26 cellular contexts compared by ENCODE assay signal in the genomic region with DNA sequence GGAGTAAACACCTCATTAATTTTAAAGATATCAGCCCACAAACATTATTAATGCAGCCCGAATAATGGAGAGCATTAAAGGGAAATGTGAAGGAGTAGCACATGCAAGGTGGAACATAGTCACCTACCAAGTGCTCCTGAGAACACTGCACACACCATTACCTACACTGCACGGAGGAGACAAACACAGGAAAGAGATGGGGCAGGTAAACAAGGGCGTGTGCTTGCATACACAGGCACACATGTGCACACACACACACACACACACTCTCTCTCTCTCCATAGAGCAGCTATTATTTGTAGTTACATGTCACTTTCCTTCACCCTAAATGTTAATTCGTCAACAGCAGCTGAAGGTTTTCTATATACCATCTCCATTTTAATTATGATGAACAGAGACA. TPM values are rescaled to one million over a fixed set of nuclear protein-coding genes. Genes with fewer than 3 reads are reported as not detected.
DNase-seq lines count a peak whose midpoint lies in the region; ATAC-seq, FAIRE-seq and TF ChIP-seq lines count a peak whose summit lies in the region.
"Had no signal": no experiment of that assay in that cellular context is flagged by ENCODE, and none has a peak within 500 bp of the region (broad histone marks: within the 10 kb centered on the region; RNA-seq: fewer than 3 reads in every experiment).

No MANE protein-coding gene starts in this region.

- no peak overlapping the region for H3K4ac ChIP-seq in H1 (replicated peaks; ENCODE audit: insufficient read length, low read depth, low read length)

- no peaks in the 10 kb centered on the region for H3K79me1 ChIP-seq in H1 (ENCODE audit: low read depth, low read length)

- H3K14ac ChIP-seq in H1 (ENCODE audit: insufficient read length): no peak overlapping the region

- H3K23ac ChIP-seq in H1 (ENCODE audit: insufficient read length): no peak overlapping the region

- H3K27me3 ChIP-seq in CD4-positive, CD25-positive, alpha-beta regulatory T cell (ENCODE audit: control insufficient read depth, insufficient read depth, low read length): no peaks in the 10 kb centered on the region
- no peaks in the 10 kb centered on the region for H3K27me3 ChIP-seq in H1 (replicated peaks in 1 of 4; ENCODE audit: control insufficient read depth in 3 of 4, extremely low read depth in 1 of 4, insufficient read depth in 3 of 4, low read length in 3 of 4)
- H3K27me3 ChIP-seq in Peyer's patch: no peaks in the 10 kb centered on the region
- H3K27me3 ChIP-seq: SJCRH30 had no signal

- no peak overlapping the region for H2BK120ac ChIP-seq in H1 (replicated peaks; ENCODE audit: low read depth, low read length)

- peak overlapping the region; percentile 61; the same call in 1 of the 2 replicates for H2AK5ac ChIP-seq in H1 (ENCODE audit: low read depth, low read length)

- H3K4me1 Mint-ChIP-seq in CD4-positive, CD25-positive, alpha-beta regulatory T cell: peaks cover 6 to 23% (median 14%) of the 10 kb centered on the region in 4 donors

- peak overlapping the region; percentile 1 to 29 (median 23) for H3K27ac Mint-ChIP-seq in CD4-positive, CD25-positive, alpha-beta regulatory T cell
- H3K27ac Mint-ChIP-seq: HFFc6, T-helper 17 cell had no signal

- no peak overlapping the region for H3K18ac ChIP-seq in H1 (ENCODE audit: extremely low read depth, low read length)

- no peak for TF ChIP-seq EP300 in H1 (IDR thresholded peaks at IDR 0.05; ENCODE audit: borderline replicate concordance in 1 of 2, low read depth in 2 of 2, low read length in 2 of 2)

- H3K4me3 Mint-ChIP-seq in CD4-positive, CD25-positive, alpha-beta regulatory T cell: peak overlapping the region in 3 of 4 donors; percentile 47 to 64 (median 60)
- H3K4me3 Mint-ChIP-seq: H9, HFFc6, T-helper 17 cell had no signal

- H3K9me3 ChIP-seq in CD4-positive, CD25-positive, alpha-beta regulatory T cell (ENCODE audit: control insufficient read depth in 2 of 2, low read length in 2 of 2): no peaks in the 10 kb centered on the region
- no peaks in the 10 kb centered on the region for H3K9me3 ChIP-seq in H1 (ENCODE audit: insufficient read depth in 2 of 2, low read depth in 1 of 2, low read length in 1 of 2)
- no peaks in the 10 kb centered on the region for H3K9me3 ChIP-seq in Peyer's patch
- H3K9me3 ChIP-seq: SJCRH30 had no signal

- no peaks in the 10 kb centered on the region for H3K36me3 ChIP-seq in CD4-positive, CD25-positive, alpha-beta regulatory T cell (ENCODE audit: control insufficient read depth, insufficient read depth, low read length)
- no peaks in the 10 kb centered on the region for H3K36me3 ChIP-seq in H1 (ENCODE audit: control insufficient read depth in 2 of 4, insufficient read depth in 4 of 4, low read length in 3 of 4)
- no peaks in the 10 kb centered on the region for H3K36me3 ChIP-seq in Peyer's patch
- H3K36me3 ChIP-seq: SJCRH30 had no signal

- no peak overlapping the region; the same call in 1 of the 2 replicates for H2BK15ac ChIP-seq in H1 (ENCODE audit: low read length)

- H4K5ac ChIP-seq in H1 (ENCODE audit: insufficient read length, low read depth, low read length): no peak overlapping the region

- peak overlapping the region; percentile 72 for H2BK12ac ChIP-seq in H1 (ENCODE audit: low read depth, low read length)

- no peak overlapping the region for H3K4me2 ChIP-seq in H1 (ENCODE audit: insufficient read depth in 1 of 2, low read depth in 2 of 2, low read length in 2 of 2)

- peak in 2 of 3 donors; percentile 17 to 22 for DNase-seq in CD4-positive, CD25-positive, alpha-beta regulatory T cell
- DNase-seq in DMS153 (lab: John Stamatoyannopoulos, UW): peak; percentile 64
- DNase-seq in NCI-H526 treated with DMSO at 0.1 percent for 48 hours (lab: John Stamatoyannopoulos, UW): peak; percentile 47
- no peak for DNase-seq in H1 (ENCODE audit: low read depth in 1 of 2, low spot score in 2 of 2)
- DNase-seq in activated effector memory CD4-positive, alpha-beta T cell treated with Interleukin-2 at 50 U/mL for 16 hours: no peak
- DNase-seq in Peyer's patch: no peak
- no peak for DNase-seq in HuH-7.5 (ENCODE audit: low spot score)
- DNase-seq: EL, GF-D8, H9, HFFc6, KG1, NCI-H1092 treated with DMSO at 0.1 percent for 48 hours, NCI-H1436 treated with DMSO at 0.1 percent for 48 hours, NCI-H1930, NCI-H2171 treated with DMSO at 0.1 percent for 48 hours, NCI-H446 treated with DMSO at 0.1 percent for 48 hours, NCI-H82, SJCRH30, T-helper 17 cell had no signal

- CTCF ChIA-PET in H1 (lab: Charles Lee; ENCODE audit: partially characterized antibody): interaction anchor here (0.9 to 1.4 kb wide), 2 partner anchors 11 to 37 kb away, joined by 3 read pairs; no protein-coding TSS in a partner anchor

- TF ChIP-seq CTCF in H1 (IDR thresholded peaks at IDR 0.05; ENCODE audit: control extremely low read depth in 1 of 3, insufficient read depth in 1 of 3, low read depth in 1 of 3, low read length in 3 of 3) (no peak), Peyer's patch (IDR thresholded peaks at IDR 0.05) (no peak)

- no peak overlapping the region for H3K9ac ChIP-seq in H1 (replicated peaks in 1 of 4; ENCODE audit: extremely low read depth in 1 of 4, low read depth in 3 of 4, low read length in 3 of 4)

- H3K23me2 ChIP-seq in H1 (ENCODE audit: low read depth, low read length): no peaks in the 10 kb centered on the region

- peak overlapping the region; percentile 56; the same call in 1 of the 2 replicates for H2BK20ac ChIP-seq in H1 (ENCODE audit: low read length)

- H3K9me3 Mint-ChIP-seq in CD4-positive, CD25-positive, alpha-beta regulatory T cell: peaks cover 0 to 5% (median 0%) of the 10 kb centered on the region in 7 donors
- H3K9me3 Mint-ChIP-seq: HFFc6 had no signal

- no peaks in the 10 kb centered on the region for H4K20me1 ChIP-seq in H1 (replicated peaks in 1 of 2; ENCODE audit: control insufficient read depth in 1 of 2, insufficient read depth in 2 of 2, low read length in 2 of 2)

- TF ChIP-seq POLR2A in H1 (IDR thresholded peaks at IDR 0.05; ENCODE audit: control extremely low read depth in 1 of 2, low read depth in 2 of 2, low read length in 2 of 2) (no peak), Peyer's patch (IDR thresholded peaks at IDR 0.05) (no peak)

- no peak overlapping the region for H3K27ac ChIP-seq in CD4-positive, CD25-positive, alpha-beta regulatory T cell (ENCODE audit: insufficient read depth, low read length, poor library complexity, severe bottlenecking)
- H3K27ac ChIP-seq in H1 (ENCODE audit: low read depth, low read length): no peak overlapping the region
- no peak overlapping the region for H3K27ac ChIP-seq in Peyer's patch
- H3K27ac ChIP-seq: C4-2B, SJCRH30 had no signal

- no peaks in the 10 kb centered on the region for H3K79me2 ChIP-seq in H1 (ENCODE audit: control insufficient read depth in 1 of 2, insufficient read depth in 2 of 2, low read length in 2 of 2)

- no peak overlapping the region for H4K91ac ChIP-seq in H1 (replicated peaks; ENCODE audit: insufficient read length, low read length)

- H3K4me1 ChIP-seq in CD4-positive, CD25-positive, alpha-beta regulatory T cell (ENCODE audit: control insufficient read depth, insufficient read depth, low read length, poor library complexity, severe bottlenecking): no peaks in the 10 kb centered on the region
- H3K4me1 ChIP-seq in H1 (replicated peaks in 1 of 4; ENCODE audit: control insufficient read depth in 3 of 4, insufficient read depth in 4 of 4, low read length in 3 of 4) (peaks cover 0 to 17% (median 5%) of the 10 kb centered on the region in 4 experiments; a peak in 3 of 7 replicates), Peyer's patch (no peaks in the 10 kb centered on the region)
- H3K4me1 ChIP-seq: SJCRH30 had no signal

- H3K36me3 Mint-ChIP-seq in CD4-positive, CD25-positive, alpha-beta regulatory T cell: no peaks in the 10 kb centered on the region

- 75% methylated on average over 4 of the region's 4 CpGs; no CpG with 5 or more reads in 1 of the 2 experiments for WGBS in H1 (ENCODE audit: extremely low coverage in 1 of 2, insufficient coverage in 1 of 2, insufficient read length in 1 of 2, insufficient replicate concordance in 2 of 2, low coverage in 1 of 2, low lambda C conversion rate in 2 of 2, missing lambda C conversion rate in 1 of 2), 2 experiments

- no peak overlapping the region for H3K56ac ChIP-seq in H1 (replicated peaks; ENCODE audit: insufficient read length, low read depth, low read length)

- H2BK5ac ChIP-seq in H1 (ENCODE audit: low read depth, low read length): 0 out of 2 replicates have a peak overlapping the region, but pooled peaks have one; percentile 22

- POLR2A ChIA-PET in H1 (lab: Charles Lee; ENCODE audit: partially characterized antibody): no interaction called here

- H4K8ac ChIP-seq in H1 (ENCODE audit: extremely low read depth, insufficient read depth, low read length): no peak overlapping the region

- FAIRE-seq in H1 (lab: Jason Lieb, UNC): no peak
- FAIRE-seq: A204.1, RCC 7860 had no signal

- peaks cover 29% of the 10 kb centered on the region for H3K27me3 Mint-ChIP-seq in CD4-positive, CD25-positive, alpha-beta regulatory T cell

- peak in 1 of 2 donors; percentile 66 for ATAC-seq in CD4-positive, CD25-positive, alpha-beta regulatory T cell (ENCODE audit: low read depth in 2 of 2)
- ATAC-seq in SK-N-SH treated with all-trans-retinoic acid at 6 μM for 48 hours: no peak
- ATAC-seq: T-helper 17 cell had no signal

- H2AFZ ChIP-seq in H1 (ENCODE audit: low read length): no peak overlapping the region

- TF ChIP-seq RAD21 in H1 (IDR thresholded peaks at IDR 0.05 in 1 of 2, conservative IDR thresholded peaks at IDR 0.05 in 1 of 2; ENCODE audit: low read depth in 2 of 2, low read length in 2 of 2): no peak

- peak overlapping the region; percentile 16 for H3K4me3 ChIP-seq in CD4-positive, CD25-positive, alpha-beta regulatory T cell (ENCODE audit: low read depth, low read length)
- H3K4me3 ChIP-seq in H1 (ENCODE audit: extremely low read depth in 1 of 4, insufficient read depth in 2 of 4, low read depth in 3 of 4, low read length in 4 of 4): no peak overlapping the region
- H3K4me3 ChIP-seq in Peyer's patch: no peak overlapping the region
- H3K4me3 ChIP-seq: SJCRH30 had no signal

RNA-seq across cellular contexts. Expression of a gene that starts 30.2 kb away (rescaled TPM):
- not detected for total RNA-seq in CD4-positive, CD25-positive, alpha-beta regulatory T cell
- not detected for polyA plus RNA-seq in CD4-positive, CD25-positive, alpha-beta regulatory T cell
- not detected in 2 replicates for total RNA-seq in H1 (2021; fragmentation: NEBNext Ultra II Directional; extraction: Animal tissue kit (Norgen Biotek cat#: 25700))
- not detected in 2 replicates for polyA plus RNA-seq in H1 (2011; rRNA removed)
- polyA plus RNA-seq in H1 (2011; cell fraction: cytosol; rRNA removed): not detected
- polyA plus RNA-seq in H1 (2011; cell fraction: nucleus; rRNA removed): not detected
- not detected in 4 replicates for polyA plus RNA-seq in H1 (2012, experiment 1 of 2)
- not detected for polyA plus RNA-seq in H1 (2012, experiment 2 of 2)
- polyA plus RNA-seq in H1 (2013, experiment 1 of 2): not detected
- polyA plus RNA-seq in H1 (2013, experiment 2 of 2): not detected
- polyA minus RNA-seq in H1 (2011; rRNA and poly(A)+ RNA removed): not detected in 2 replicates
- not detected for polyA minus RNA-seq in H1 (2011; cell fraction: cytosol; rRNA and poly(A)+ RNA removed)
- not detected for polyA minus RNA-seq in H1 (2011; cell fraction: nucleus; rRNA and poly(A)+ RNA removed)
- under 1 TPM in 1 of 4 donors, not detected in 3; 0.76 TPM for total RNA-seq in Peyer's patch
- total RNA-seq: H9, HFFc6, HT1080, OCI-LY7, SJCRH30, T-helper 17 cell had no signal

RNA-seq across cellular contexts. Expression of a gene that starts 40.1 kb away (rescaled TPM):
- not detected for total RNA-seq in CD4-positive, CD25-positive, alpha-beta regulatory T cell
- polyA plus RNA-seq in CD4-positive, CD25-positive, alpha-beta regulatory T cell: not detected
- total RNA-seq in H1 (2021; fragmentation: NEBNext Ultra II Directional; extraction: Animal tissue kit (Norgen Biotek cat#: 25700)): 6.5 and 7.5 TPM in 2 replicates
- 8.9 and 9.3 TPM in 2 replicates for polyA plus RNA-seq in H1 (2011; rRNA removed)
- polyA plus RNA-seq in H1 (2011; cell fraction: cytosol; rRNA removed): 8.3 TPM
- 9.4 TPM for polyA plus RNA-seq in H1 (2011; cell fraction: nucleus; rRNA removed)
- polyA plus RNA-seq in H1 (2012, experiment 1 of 2): 5.6 to 8.5 TPM (median 7.1 TPM) in 4 replicates
- polyA plus RNA-seq in H1 (2012, experiment 2 of 2): 7.9 TPM
- polyA plus RNA-seq in H1 (2013, experiment 1 of 2): 6.6 TPM
- 7.9 TPM for polyA plus RNA-seq in H1 (2013, experiment 2 of 2)
- 9.5 and 11.4 TPM in 2 replicates for polyA minus RNA-seq in H1 (2011; rRNA and poly(A)+ RNA removed)
- 2.8 TPM for polyA minus RNA-seq in H1 (2011; cell fraction: cytosol; rRNA and poly(A)+ RNA removed)
- 4.7 TPM for polyA minus RNA-seq in H1 (2011; cell fraction: nucleus; rRNA and poly(A)+ RNA removed)
- 1 to 10 TPM in 1 of 4 donors, under 1 TPM in 2, not detected in 1; 0.80 to 1.7 (median 0.95) TPM for total RNA-seq in Peyer's patch
- total RNA-seq: HFFc6, HT1080, OCI-LY7, SJCRH30, T-helper 17 cell had no signal

RNA-seq across cellular contexts. Expression of a gene that starts 59.4 kb away (rescaled TPM):
- 20.7 TPM for total RNA-seq in CD4-positive, CD25-positive, alpha-beta regulatory T cell
- polyA plus RNA-seq in CD4-positive, CD25-positive, alpha-beta regulatory T cell: 10 to 100 TPM; 22.8 to 29.9 (median 28.1) TPM
- 110 and 119 TPM in 2 replicates for total RNA-seq in H1 (2021; fragmentation: NEBNext Ultra II Directional; extraction: Animal tissue kit (Norgen Biotek cat#: 25700))
- 54.0 and 82.6 TPM in 2 replicates for polyA plus RNA-seq in H1 (2011; rRNA removed)
- polyA plus RNA-seq in H1 (2011; cell fraction: cytosol; rRNA removed): 81.9 TPM
- polyA plus RNA-seq in H1 (2011; cell fraction: nucleus; rRNA removed): 144 TPM
- 58.4 to 104 TPM (median 79.7 TPM) in 4 replicates for polyA plus RNA-seq in H1 (2012, experiment 1 of 2)
- polyA plus RNA-seq in H1 (2012, experiment 2 of 2): 7.9 TPM
- 61.1 TPM for polyA plus RNA-seq in H1 (2013, experiment 1 of 2)
- polyA plus RNA-seq in H1 (2013, experiment 2 of 2): 63.0 TPM
- 177 and 222 TPM in 2 replicates for polyA minus RNA-seq in H1 (2011; rRNA and poly(A)+ RNA removed)
- 83.5 TPM for polyA minus RNA-seq in H1 (2011; cell fraction: cytosol; rRNA and poly(A)+ RNA removed)
- polyA minus RNA-seq in H1 (2011; cell fraction: nucleus; rRNA and poly(A)+ RNA removed): 156 TPM
- 10 to 100 TPM in 3 of 4 donors, 1 to 10 TPM in 1; 7.8 to 64.4 (median 20.6) TPM for total RNA-seq in Peyer's patch

Comparison
In these comparisons a context has a peak if more than half of its experiments do, and no peak if none do; other contexts are left out.
1. DNase-seq: peak in CD4-positive, CD25-positive, alpha-beta regulatory T cell (2 of 3), DMS153 (single experiment) and NCI-H526 treated with DMSO at 0.1 percent for 48 hours (single experiment); none in H1 (0 of 2), activated effector memory CD4-positive, alpha-beta T cell treated with Interleukin-2 at 50 U/mL for 16 hours (single experiment), Peyer's patch (0 of 3) and HuH-7.5 (single experiment).